ENCODE assay signal across 25 cellular contexts in genomic region chr6:149771925-149772324, GRCh38.
"Had no signal": no experiment of that assay in that cellular context is flagged by ENCODE, and none has a peak within 500 bp of the region (broad histone marks: within the 10 kb centered on the region; RNA-seq: fewer than 3 reads in every experiment).

No MANE protein-coding gene starts in this region.

- H3K4me2 ChIP-seq: hepatocyte, smooth muscle cell had no signal

- H3K9me3 ChIP-seq: pancreas, prostate gland, right lobe of liver, stomach, testis, thyroid gland, transverse colon, upper lobe of left lung, vagina had no signal

- H3K27ac ChIP-seq: hepatocyte, pancreas, prostate gland, right lobe of liver, testis, thyroid gland, transverse colon, upper lobe of left lung, vagina had no signal

- ATAC-seq: left lobe of liver; natural killer cell treated with Interleukin-12 subunit alpha and Interleukin-12 subunit beta and Interleukin-15 and Interleukin-18, amount 100 ng/mL, for 72 hours; pancreas; right lobe of liver; stimulated activated naive B cell treated with anti-CD40 and anti-IgM and Interleukin-4, amounts not matched to agents 10 μg/mL and 1 μg/mL and 100 μg/mL, for 72 hours; stimulated activated naive CD8-positive, alpha-beta T cell treated with anti-CD3 and anti-CD28 coated beads, Interleukin-15, Interleukin-2, amounts not matched to agents 100 U/mL and 50 U/mL, for 24 hours had no signal

- H3K4me3 Mint-ChIP-seq: mesothelial cell of epicardium; natural killer cell treated with Interleukin-12 subunit alpha and Interleukin-12 subunit beta and Interleukin-15 and Interleukin-18, amount 100 ng/mL, for 72 hours; stimulated activated naive B cell treated with anti-CD40 and anti-IgM and Interleukin-4, amounts not matched to agents 10 μg/mL and 1 μg/mL and 100 μg/mL, for 72 hours had no signal

- H2AFZ ChIP-seq: hepatocyte had no signal

- H3K4me3 ChIP-seq: hepatocyte, lung, pancreas, prostate gland, right lobe of liver, smooth muscle cell, stomach, testis, thyroid gland, transverse colon, upper lobe of left lung, vagina had no signal

- H3K9me3 Mint-ChIP-seq: natural killer cell treated with Interleukin-12 subunit alpha and Interleukin-12 subunit beta and Interleukin-15 and Interleukin-18, amount 100 ng/mL, for 72 hours; stimulated activated naive B cell treated with anti-CD40 and anti-IgM and Interleukin-4, amounts not matched to agents 10 μg/mL and 1 μg/mL and 100 μg/mL, for 72 hours had no signal

- H3K27me3 Mint-ChIP-seq: naive B cell; natural killer cell treated with Interleukin-12 subunit alpha and Interleukin-12 subunit beta and Interleukin-15 and Interleukin-18, amount 100 ng/mL, for 72 hours; stimulated activated naive B cell treated with anti-CD40 and anti-IgM and Interleukin-4, amounts not matched to agents 10 μg/mL and 1 μg/mL and 100 μg/mL, for 72 hours had no signal

- DNase-seq: islet precursor cell; mesendoderm; naive B cell; nucleus accumbens; pancreas; posterior cingulate gyrus; retina; right lobe of liver; stimulated activated CD4-positive, alpha-beta T cell treated with anti-CD3 and anti-CD28 coated beads, Interleukin-1b, Interleukin-23, amount 100 ng/mL, for 48 hours; stimulated activated CD4-positive, alpha-beta T cell treated with anti-CD3 and anti-CD28 coated beads, Interleukin-2, amount 100 ng/mL, for 48 hours; stimulated activated naive B cell treated with anti-CD40 and anti-IgM and Interleukin-4, amounts not matched to agents 10 μg/mL and 1 μg/mL and 100 μg/mL, for 72 hours; stimulated activated naive CD8-positive, alpha-beta T cell treated with anti-CD3 and anti-CD28 coated beads, Interleukin-15, Interleukin-2, amounts not matched to agents 100 U/mL and 50 U/mL, for 24 hours; stomach; testis; thyroid gland; transverse colon; upper lobe of left lung had no signal

- H3K4me1 Mint-ChIP-seq: mesothelial cell of epicardium had no signal

- H3K27me3 ChIP-seq: hepatocyte, pancreas, right lobe of liver, stomach, testis, thyroid gland, transverse colon, upper lobe of left lung, vagina had no signal

- FAIRE-seq: pancreas had no signal

- H3K27ac Mint-ChIP-seq: mesothelial cell of epicardium; natural killer cell treated with Interleukin-12 subunit alpha and Interleukin-12 subunit beta and Interleukin-15 and Interleukin-18, amount 100 ng/mL, for 72 hours; stimulated activated naive B cell treated with anti-CD40 and anti-IgM and Interleukin-4, amounts not matched to agents 10 μg/mL and 1 μg/mL and 100 μg/mL, for 72 hours had no signal

- H3K4me1 ChIP-seq: pancreas, prostate gland, testis, thyroid gland, transverse colon, vagina had no signal
